In the genomic region with DNA sequence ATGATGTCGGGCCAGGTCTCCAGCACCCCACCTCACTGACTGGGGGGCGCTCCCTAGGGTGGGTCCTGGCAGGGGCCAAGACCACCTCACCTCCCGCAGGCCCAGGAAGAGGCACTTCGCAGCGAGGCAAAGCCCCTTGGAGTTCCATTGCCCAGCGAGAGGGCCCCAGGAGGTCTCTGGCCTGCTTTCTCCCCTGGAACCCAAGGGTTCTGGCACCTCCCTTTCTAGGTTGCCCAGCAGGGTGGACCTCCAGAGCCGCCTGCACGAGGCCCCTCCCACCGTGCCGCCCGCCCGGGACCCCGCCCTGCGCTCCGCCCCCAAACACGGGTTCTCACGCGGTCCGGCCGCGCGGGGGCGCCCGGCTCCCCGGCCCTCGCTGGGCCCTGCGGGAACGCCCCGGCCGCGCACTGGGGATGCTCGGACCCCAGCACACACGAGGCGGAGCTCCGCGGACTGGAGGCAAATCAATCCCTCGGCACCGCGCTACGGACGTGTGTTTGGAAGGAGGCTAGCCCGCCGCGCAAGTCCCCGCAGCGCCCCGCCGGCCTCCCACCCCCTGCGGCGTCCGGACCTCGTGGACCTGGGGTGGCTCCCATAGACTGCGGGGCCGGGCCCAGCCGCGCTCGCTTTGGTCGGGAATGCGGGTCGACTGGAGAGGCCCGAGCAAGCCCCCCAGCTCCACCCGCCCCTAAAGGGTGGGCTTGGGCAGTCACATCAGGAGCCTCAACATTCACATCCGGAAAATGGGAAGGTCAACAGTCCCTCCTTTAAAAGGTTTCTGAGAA, we compare ENCODE assay signal across 8 cellular contexts.
DNase-seq lines count a peak whose midpoint lies in the region; ATAC-seq, FAIRE-seq and TF ChIP-seq lines count a peak whose summit lies in the region.

No MANE protein-coding gene starts in this region.

- no peak for ATAC-seq in GM21367 (IDR thresholded peaks at IDR 0.05; ENCODE audit: unreplicated experiment)
- no peak for ATAC-seq in HG03460 (IDR thresholded peaks at IDR 0.05; ENCODE audit: unreplicated experiment)

- no peaks in the 10 kb centered on the region for H3K9me2 ChIP-seq in DOHH2 (replicated peaks; ENCODE audit: control insufficient read depth, low read length)

- H3K9me3 ChIP-seq in DOHH2 (ENCODE audit: control insufficient read depth, insufficient read depth, low read length) (no peaks in the 10 kb centered on the region), H1 (ENCODE audit: insufficient read depth in 2 of 2, low read depth in 1 of 2, low read length in 1 of 2) (no peaks in the 10 kb centered on the region)

- no peak overlapping the region for H3K27ac ChIP-seq in DOHH2 (ENCODE audit: low read depth, low read length)
- no peak overlapping the region for H3K27ac ChIP-seq in H1 (ENCODE audit: low read depth, low read length)
- no peak overlapping the region for H3K27ac ChIP-seq in mesendoderm (ENCODE audit: low read depth, low read length)

- no peaks in the 10 kb centered on the region for H4K20me1 ChIP-seq in DOHH2 (ENCODE audit: control insufficient read depth, insufficient read depth, low read depth, low read length)
- H4K20me1 ChIP-seq in H1 (replicated peaks in 1 of 2; ENCODE audit: control insufficient read depth in 1 of 2, insufficient read depth in 2 of 2, low read length in 2 of 2), result no peaks in the 10 kb centered on the region

- peak overlapping the region; percentile 83 for H3K18ac ChIP-seq in H1 (ENCODE audit: extremely low read depth, low read length)
- H3K18ac ChIP-seq in mesendoderm (ENCODE audit: low read length), result peak overlapping the region; percentile 35

- H3K4ac ChIP-seq in H1 (replicated peaks; ENCODE audit: insufficient read length, low read depth, low read length) (peak overlapping the region; percentile 99), mesendoderm (ENCODE audit: low read depth, low read length) (no peak overlapping the region)

- H2BK15ac ChIP-seq in H1 (ENCODE audit: low read length), result no peak overlapping the region
- H2BK15ac ChIP-seq in mesendoderm (replicated peaks; ENCODE audit: low read depth), result no peak overlapping the region

- H3K4me3 ChIP-seq in DOHH2 (ENCODE audit: low read length) (peak overlapping the region; percentile 45; the same call in 1 of the 2 replicates), NB4 (ENCODE audit: low read depth, low read length) (no peak overlapping the region), H1 (ENCODE audit: extremely low read depth in 1 of 4, insufficient read depth in 2 of 4, low read depth in 3 of 4, low read length in 4 of 4) (peak overlapping the region in 1 of 4 experiments; percentile 50; a peak in 3 of 8 replicates), mesendoderm (ENCODE audit: low read length) (no peak overlapping the region)

- H3K4me1 ChIP-seq in DOHH2 (ENCODE audit: control insufficient read depth, low read length) (peaks cover 58% of the 10 kb centered on the region), H1 (replicated peaks in 1 of 4; ENCODE audit: control insufficient read depth in 3 of 4, insufficient read depth in 4 of 4, low read length in 3 of 4) (peaks cover 0 to 12% (median 8%) of the 10 kb centered on the region in 4 experiments; a peak in 6 of 7 replicates), mesendoderm (ENCODE audit: control insufficient read depth, low read depth, low read length) (peaks cover 7% of the 10 kb centered on the region)

- H4K8ac ChIP-seq in H1 (ENCODE audit: extremely low read depth, insufficient read depth, low read length) (peak overlapping the region; percentile 83; the same call in 1 of the 2 replicates), mesendoderm (ENCODE audit: low read depth, low read length) (no peak overlapping the region)

- CTCF ChIA-PET in H1 (lab: Charles Lee; ENCODE audit: partially characterized antibody), result interaction anchor here (0.7 to 24.3 kb wide), 16 partner anchors 8 to 268 kb away, joined by 3 to 343 read pairs (median 6); no protein-coding TSS in a partner anchor

- peaks cover 4% of the 10 kb centered on the region for H3F3A ChIP-seq in DOHH2 (ENCODE audit: control insufficient read depth, insufficient read depth)

- H2BK120ac ChIP-seq in H1 (replicated peaks; ENCODE audit: low read depth, low read length) (peak overlapping the region; percentile 83), mesendoderm (ENCODE audit: low read depth, low read length) (no peak overlapping the region)

- peak; percentile 72 for DNase-seq in NB4 (ENCODE audit: low read depth)
- DNase-seq in activated CD4-positive, alpha-beta T cell treated with anti-CD3 and anti-CD28 coated beads, Interleukin-2, amount 50 U/mL, for 4 hours, result peak; percentile 31 to 36
- peak in 1 of 2 experiments; percentile 96 for DNase-seq in H1 (ENCODE audit: low read depth in 1 of 2, low spot score in 2 of 2)
- peak; percentile 81 for DNase-seq in mesendoderm
- peak; percentile 83 for DNase-seq in stimulated activated CD8-positive, alpha-beta memory T cell treated with anti-CD3 and anti-CD28 coated beads, Interleukin-4, amount 100 ng/mL, for 48 hours

- peak overlapping the region; percentile 61 for H3K4me2 ChIP-seq in DOHH2 (ENCODE audit: low read length)
- peak overlapping the region; percentile 58 to 64 for H3K4me2 ChIP-seq in H1 (ENCODE audit: insufficient read depth in 1 of 2, low read depth in 2 of 2, low read length in 2 of 2)
- peak overlapping the region; percentile 43 for H3K4me2 ChIP-seq in mesendoderm (ENCODE audit: low read length)

- WGBS in H1 (ENCODE audit: extremely low coverage in 1 of 2, insufficient coverage in 1 of 2, insufficient read length in 1 of 2, insufficient replicate concordance in 2 of 2, low coverage in 1 of 2, low lambda C conversion rate in 2 of 2, missing lambda C conversion rate in 1 of 2), 2 experiments, result 42% methylated on average over 13 of the region's 63 CpGs; no CpG with 5 or more reads in 1 of the 2 experiments
- no CpG with 5 or more reads among the region's 63 CpGs for WGBS in mesendoderm (ENCODE audit: extremely low coverage, insufficient coverage, low lambda C conversion rate)

- H2BK12ac ChIP-seq in H1 (ENCODE audit: low read depth, low read length), result peak overlapping the region; percentile 87; the same call in 1 of the 2 replicates

- H3K23ac ChIP-seq in H1 (ENCODE audit: insufficient read length) (no peak overlapping the region), mesendoderm (ENCODE audit: low read length) (no peak overlapping the region)

- TF ChIP-seq CTCF in DOHH2 (IDR thresholded peaks at IDR 0.05; ENCODE audit: low read depth, low read length, poor library complexity, severe bottlenecking) (peak; percentile 78), NB4 (IDR thresholded peaks at IDR 0.05; ENCODE audit: low read depth, low read length) (no peak), H1 (IDR thresholded peaks at IDR 0.05; ENCODE audit: control extremely low read depth in 1 of 3, insufficient read depth in 1 of 3, low read depth in 1 of 3, low read length in 3 of 3) (peak; percentile 55 to 79 (median 62))

- TF ChIP-seq EP300 in H1 (IDR thresholded peaks at IDR 0.05; ENCODE audit: borderline replicate concordance in 1 of 2, low read depth in 2 of 2, low read length in 2 of 2), result peak in 1 of 2 experiments; percentile 22; a peak in 1 of 3 replicates

- TF ChIP-seq RAD21 in H1 (IDR thresholded peaks at IDR 0.05 in 1 of 2, conservative IDR thresholded peaks at IDR 0.05 in 1 of 2; ENCODE audit: low read depth in 2 of 2, low read length in 2 of 2), result peak; percentile 6 to 63; a peak in 2 of 4 replicates

- H3K36me3 ChIP-seq in DOHH2 (ENCODE audit: control insufficient read depth, low read length) (no peaks in the 10 kb centered on the region), H1 (ENCODE audit: control insufficient read depth in 2 of 4, insufficient read depth in 4 of 4, low read length in 3 of 4) (no peaks in the 10 kb centered on the region), mesendoderm (ENCODE audit: control insufficient read depth, insufficient read depth, low read length) (no peaks in the 10 kb centered on the region)

- peak overlapping the region; percentile 89 for H4K91ac ChIP-seq in H1 (replicated peaks; ENCODE audit: insufficient read length, low read length)

- peak overlapping the region; percentile 60 for H4K5ac ChIP-seq in H1 (ENCODE audit: insufficient read length, low read depth, low read length)
- no peak overlapping the region for H4K5ac ChIP-seq in mesendoderm (ENCODE audit: low read length)

- H3K23me2 ChIP-seq in H1 (ENCODE audit: low read depth, low read length), result peaks cover 5% of the 10 kb centered on the region; the same call in 1 of the 2 replicates

- H2BK5ac ChIP-seq in H1 (ENCODE audit: low read depth, low read length), result peak overlapping the region; percentile 80; the same call in 1 of the 2 replicates
- no peak overlapping the region for H2BK5ac ChIP-seq in mesendoderm (ENCODE audit: low read length)

- H3K79me2 ChIP-seq in DOHH2 (ENCODE audit: control insufficient read depth, low read length) (no peaks in the 10 kb centered on the region), H1 (ENCODE audit: control insufficient read depth in 1 of 2, insufficient read depth in 2 of 2, low read length in 2 of 2) (no peaks in the 10 kb centered on the region), mesendoderm (ENCODE audit: control insufficient read depth, insufficient read depth, low read length) (no peaks in the 10 kb centered on the region)

- POLR2A ChIA-PET in H1 (lab: Charles Lee; ENCODE audit: partially characterized antibody), result interaction anchor here (1.1 to 1.9 kb wide), 6 partner anchors 11 to 71 kb away, joined by 3 to 6 read pairs (median 3); no protein-coding TSS in a partner anchor

- no peak for FAIRE-seq in H1 (lab: Jason Lieb, UNC)

- H2AFZ ChIP-seq in H1 (ENCODE audit: low read length), result peak overlapping the region; percentile 78

- H2AK5ac ChIP-seq in H1 (ENCODE audit: low read depth, low read length), result no peak overlapping the region
- no peak overlapping the region for H2AK5ac ChIP-seq in mesendoderm (ENCODE audit: low read length)

- H3K27me3 ChIP-seq in DOHH2 (ENCODE audit: control insufficient read depth, low read length) (no peaks in the 10 kb centered on the region), H1 (replicated peaks in 1 of 4; ENCODE audit: control insufficient read depth in 3 of 4, extremely low read depth in 1 of 4, insufficient read depth in 3 of 4, low read length in 3 of 4) (peaks cover 0 to 12% (median 7%) of the 10 kb centered on the region in 4 experiments; a peak in 4 of 7 replicates), mesendoderm (ENCODE audit: insufficient read depth, low read length, poor library complexity) (no peaks in the 10 kb centered on the region)

- H2BK20ac ChIP-seq in H1 (ENCODE audit: low read length), result peak overlapping the region; percentile 95; the same call in 1 of the 2 replicates

- H3K9ac ChIP-seq in H1 (replicated peaks in 1 of 4; ENCODE audit: extremely low read depth in 1 of 4, low read depth in 3 of 4, low read length in 3 of 4) (no peak overlapping the region), mesendoderm (ENCODE audit: low read length) (peak overlapping the region; percentile 49)

- no peak overlapping the region for H3K14ac ChIP-seq in H1 (ENCODE audit: insufficient read length)

- TF ChIP-seq POLR2A in NB4 (IDR thresholded peaks at IDR 0.05; ENCODE audit: extremely low read depth, insufficient read length) (no peak), H1 (IDR thresholded peaks at IDR 0.05; ENCODE audit: control extremely low read depth in 1 of 2, low read depth in 2 of 2, low read length in 2 of 2) (no peak)

- H3K56ac ChIP-seq in H1 (replicated peaks; ENCODE audit: insufficient read length, low read depth, low read length) (peak overlapping the region; percentile 73), mesendoderm (ENCODE audit: low read length) (peak overlapping the region; percentile 86)

- no peaks in the 10 kb centered on the region for H3K79me1 ChIP-seq in H1 (ENCODE audit: low read depth, low read length)
- H3K79me1 ChIP-seq in mesendoderm (ENCODE audit: low read length), result no peaks in the 10 kb centered on the region
